8 cellular contexts compared by ENCODE assay signal in the genomic region with DNA sequence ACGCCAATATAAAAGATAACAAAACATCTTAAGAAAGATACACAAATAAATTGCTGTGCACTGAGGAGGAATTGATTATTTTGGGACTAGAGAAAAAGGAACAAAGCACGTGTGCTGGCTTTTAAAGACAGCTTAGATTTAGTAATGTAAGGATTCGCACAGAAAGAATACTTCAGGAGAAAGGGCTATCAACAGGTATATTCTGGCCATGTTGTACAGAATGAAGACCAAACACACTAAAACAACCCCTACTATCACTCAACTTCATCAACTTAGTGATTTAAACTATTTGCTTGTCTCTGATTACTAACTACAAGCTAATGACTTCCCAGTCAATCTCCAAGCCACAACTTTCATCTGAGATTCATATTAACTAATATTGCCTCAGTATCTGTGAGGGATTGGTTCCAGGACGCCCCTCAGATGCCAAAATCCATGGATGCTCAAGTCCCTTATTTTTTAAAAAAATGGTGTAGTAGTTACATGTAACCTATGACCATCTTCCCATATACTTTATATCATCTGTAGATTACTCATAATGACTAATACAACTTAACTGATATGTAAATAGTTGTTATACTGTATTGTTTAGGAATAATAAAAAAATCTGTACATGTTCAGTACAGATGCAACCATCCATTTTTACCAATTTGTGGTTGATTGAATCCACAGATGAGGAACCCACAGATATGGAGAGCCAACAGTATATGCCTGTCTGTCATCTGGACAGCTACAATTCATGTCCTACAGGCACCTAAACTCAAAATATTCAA. TPM values are rescaled to one million over a fixed set of nuclear protein-coding genes. Genes with fewer than 3 reads are reported as not detected.
DNase-seq lines count a peak whose midpoint lies in the region; ATAC-seq and TF ChIP-seq lines count a peak whose summit lies in the region.
"Had no signal": no experiment of that assay in that cellular context is flagged by ENCODE, and none has a peak within 500 bp of the region (broad histone marks: within the 10 kb centered on the region; RNA-seq: fewer than 3 reads in every experiment).

No MANE protein-coding gene starts in this region.

- H2AFZ ChIP-seq in Karpas-422 (ENCODE audit: low read length) (no peak overlapping the region), neural progenitor cell (replicated peaks) (no peak overlapping the region)

- peak overlapping the region; percentile 91 for H3K27ac ChIP-seq in Karpas-422 (ENCODE audit: low read length)
- H3K27ac ChIP-seq in neural progenitor cell = no peak overlapping the region
- H3K27ac ChIP-seq in vagina = no peak overlapping the region

- H4K20me1 ChIP-seq in Karpas-422 (ENCODE audit: insufficient read depth, low read depth, low read length) (peaks cover 50% of the 10 kb centered on the region), neural progenitor cell (ENCODE audit: low read depth) (peaks cover 88% of the 10 kb centered on the region)

- H3K27me3 ChIP-seq in Karpas-422 (ENCODE audit: low read length) = no peaks in the 10 kb centered on the region
- no peaks in the 10 kb centered on the region for H3K27me3 ChIP-seq in neural progenitor cell
- no peaks in the 10 kb centered on the region for H3K27me3 ChIP-seq in vagina

- H3K4me3 Mint-ChIP-seq in brain (peak overlapping the region in 4 of 5 experiments; percentile 5 to 93 (median 65)), neural progenitor cell (no peak overlapping the region)

- H3K36me3 ChIP-seq in Karpas-422 (ENCODE audit: insufficient read depth, low read length) (peaks cover 59% of the 10 kb centered on the region), neural progenitor cell (peaks cover 43% of the 10 kb centered on the region), vagina (peaks cover 2 to 28% of the 10 kb centered on the region in 2 donors)

- H3K4me1 ChIP-seq in Karpas-422 (ENCODE audit: low read length) (peaks cover 37% of the 10 kb centered on the region), neural progenitor cell (peaks cover 28% of the 10 kb centered on the region), vagina (peaks cover 39% of the 10 kb centered on the region)

- TF ChIP-seq CTCF in brain (conservative IDR thresholded peaks at IDR 0.05) (no peak), neural progenitor cell (IDR thresholded peaks at IDR 0.05) (no peak), vagina (IDR thresholded peaks at IDR 0.05) (no peak)

- no peaks in the 10 kb centered on the region for H3K9me2 ChIP-seq in Karpas-422 (replicated peaks; ENCODE audit: insufficient read depth, low read length)

- H3K79me2 ChIP-seq in Karpas-422 (ENCODE audit: low read length) (peaks cover 92% of the 10 kb centered on the region), neural progenitor cell (ENCODE audit: low read depth) (peaks cover 98% of the 10 kb centered on the region)

- H3K27ac Mint-ChIP-seq in brain (peak overlapping the region in 3 of 5 experiments; percentile 26 to 30 (median 29)), neural progenitor cell (no peak overlapping the region)

- peaks cover 74% of the 10 kb centered on the region for H3K36me3 Mint-ChIP-seq in brain
- H3K36me3 Mint-ChIP-seq in neural progenitor cell = peaks cover 57% of the 10 kb centered on the region

- intact Hi-C loops in vagina (cut with DNase I) = no loop called here

- no peak for TF ChIP-seq POLR2A in vagina (IDR thresholded peaks at IDR 0.05)

- peaks cover 0 to 2% (median 0%) of the 10 kb centered on the region in 5 experiments for H3K9me3 Mint-ChIP-seq in brain
- peaks cover 2% of the 10 kb centered on the region for H3K9me3 Mint-ChIP-seq in neural progenitor cell

- H3K4me2 ChIP-seq in Karpas-422 (ENCODE audit: low read depth, low read length, poor library complexity, severe bottlenecking) = peak overlapping the region; percentile 99
- peak overlapping the region; percentile 91 for H3K4me2 ChIP-seq in neural progenitor cell

- ATAC-seq in GM21515 (IDR thresholded peaks at IDR 0.05; ENCODE audit: unreplicated experiment) = no peak

- H3K27me3 Mint-ChIP-seq in brain = peaks cover 14% of the 10 kb centered on the region
- peaks cover 3% of the 10 kb centered on the region for H3K27me3 Mint-ChIP-seq in neural progenitor cell (ENCODE audit: insufficient read depth, low read depth)

- H3K9me3 ChIP-seq in Karpas-422 (ENCODE audit: low read length) (no peaks in the 10 kb centered on the region), neural progenitor cell (ENCODE audit: low read depth) (no peaks in the 10 kb centered on the region), vagina (no peaks in the 10 kb centered on the region)

- peaks cover 44% of the 10 kb centered on the region for H3F3A ChIP-seq in neural progenitor cell (ENCODE audit: low read depth)

- H3K4me1 Mint-ChIP-seq in brain = peaks cover 51% of the 10 kb centered on the region
- peaks cover 19% of the 10 kb centered on the region for H3K4me1 Mint-ChIP-seq in neural progenitor cell

- H3K9ac ChIP-seq in Karpas-422 (ENCODE audit: low read length) = peak overlapping the region; percentile 98; the same call in 1 of the 2 replicates
- no peak overlapping the region for H3K9ac ChIP-seq in neural progenitor cell

- H3K4me3 ChIP-seq in Karpas-422 (ENCODE audit: low read length) (peak overlapping the region; percentile 21; the same call in 1 of the 2 replicates), neural progenitor cell (no peak overlapping the region), vagina (no peak overlapping the region)

- peak; percentile 19 for DNase-seq in EH (ENCODE audit: low read depth)
- DNase-seq in Karpas-422 = no peak
- no peak for DNase-seq in neural progenitor cell (ENCODE audit: low spot score)
- no peak for DNase-seq in vagina (ENCODE audit: extremely low spot score in 2 of 2)
- no peak for DNase-seq in NCI-H1092 treated with DMSO at 0.1 percent for 48 hours (lab: John Stamatoyannopoulos, UW)
- DNase-seq: NCI-H526 had no signal

RNA-seq across cellular contexts. Expression of gene DEK, which starts 4.5 kb away (rescaled TPM):
- 154 and 156 TPM in 2 replicates for total RNA-seq in Karpas-422 (2014; rRNA removed; shearing (Covaris generic); ENCODE audit: low replicate concordance)
- 69.1 TPM for polyA plus RNA-seq in brain (ENCODE audit: insufficient read depth, low read depth, low replicate concordance)
- total RNA-seq in neural progenitor cell (ENCODE audit: low replicate concordance) = 334 and 501 TPM in 2 replicates
- total RNA-seq in vagina = 121 TPM
